ENCODE assay signal across 26 cellular contexts in the genomic region with DNA sequence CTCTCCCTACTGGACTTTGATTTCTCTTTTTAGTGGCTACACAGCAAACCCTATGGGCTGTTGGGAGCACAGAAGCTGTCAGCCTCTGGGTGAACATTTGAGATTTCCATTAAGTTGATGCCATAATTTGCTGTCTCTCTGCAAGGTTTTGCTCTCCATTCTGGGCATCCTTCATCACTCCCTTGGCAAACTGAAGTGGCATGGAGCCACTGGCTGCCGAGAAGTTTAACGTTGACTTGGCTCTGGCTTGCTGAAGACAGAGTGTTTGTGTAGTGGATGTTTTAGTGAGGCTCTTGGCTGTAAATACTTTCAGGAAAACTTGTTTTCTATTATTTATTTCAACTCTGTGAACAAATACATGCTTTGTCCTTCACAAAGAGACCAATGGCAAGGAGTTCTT.
DNase-seq lines count a peak whose midpoint lies in the region; TF ChIP-seq lines count a peak whose summit lies in the region.
"Had no signal": no experiment of that assay in that cellular context is flagged by ENCODE, and none has a peak within 500 bp of the region (broad histone marks: within the 10 kb centered on the region; RNA-seq: fewer than 3 reads in every experiment).

No MANE protein-coding gene starts in this region.

- DNase-seq in NCI-H446 treated with DMSO at 0.1 percent for 48 hours (lab: John Stamatoyannopoulos, UW) (peak; percentile 77), cerebellum (ENCODE audit: low spot score) (peak; percentile 13), midbrain (lab: John Stamatoyannopoulos, UW) (peak; percentile 35), HuH-7 (ENCODE audit: low spot score) (no peak), NCI-H1417 treated with DMSO at 0.1 percent for 48 hours (lab: John Stamatoyannopoulos, UW) (no peak), NCI-H128 (lab: John Stamatoyannopoulos, UW; ENCODE audit: unreplicated experiment) (no peak), uterus (no peak)
- DNase-seq: CD8-positive, alpha-beta T cell; DMS 273 treated with DMSO at 0.1 percent for 48 hours; DMS79; EL; GF-D8; GOT3; HFFc6; IMR-90; KG1; NCI-H1048; NCI-H1436; NCI-H187 treated with DMSO at 0.1 percent for 48 hours; NCI-H2107; NCI-H526 treated with DMSO at 0.1 percent for 48 hours; Right ventricle myocardium superior; RPMI8226 had no signal

- no peaks in the 10 kb centered on the region for H3K9me3 ChIP-seq in uterus
- H3K9me3 ChIP-seq: HAP-1, SJSA1 had no signal

- TF ChIP-seq CTCF in uterus (IDR thresholded peaks at IDR 0.05): no peak

- H3K27me3 ChIP-seq in uterus: no peaks in the 10 kb centered on the region
- H3K27me3 ChIP-seq: SJSA1 had no signal

- H3K27ac ChIP-seq in uterus: no peak overlapping the region
- H3K27ac ChIP-seq: C4-2B, SJSA1 had no signal

- no peaks in the 10 kb centered on the region for H3K36me3 ChIP-seq in uterus
- H3K36me3 ChIP-seq: HAP-1, SJSA1 had no signal

- no peak overlapping the region for H3K4me3 ChIP-seq in uterus
- H3K4me3 ChIP-seq: HAP-1, SJSA1 had no signal

- H3K4me1 ChIP-seq in uterus: no peaks in the 10 kb centered on the region
- H3K4me1 ChIP-seq: HAP-1, SJSA1 had no signal

- intact Hi-C loops in uterus (cut with DNase I; ENCODE audit: low total_unique reads): no loop called here

- TF ChIP-seq POLR2A in uterus (IDR thresholded peaks at IDR 0.05): no peak

Comparison
In these comparisons a context has a peak if more than half of its experiments do, and no peak if none do; other contexts are left out.
1. DNase-seq: peak in NCI-H446 treated with DMSO at 0.1 percent for 48 hours (single experiment), cerebellum (single experiment) and midbrain (single experiment); none in HuH-7 (single experiment), NCI-H1417 treated with DMSO at 0.1 percent for 48 hours (single experiment), NCI-H128 (single experiment) and uterus (0 of 2).